29 cellular contexts compared by ENCODE assay signal in genomic region chr6:133978896-133979240, GRCh38. TPM values are rescaled to one million over a fixed set of nuclear protein-coding genes. Genes with fewer than 3 reads are reported as not detected.
DNase-seq lines count a peak whose midpoint lies in the region; ATAC-seq, FAIRE-seq and TF ChIP-seq lines count a peak whose summit lies in the region.
"Had no signal": no experiment of that assay in that cellular context is flagged by ENCODE, and none has a peak within 500 bp of the region (broad histone marks: within the 10 kb centered on the region; RNA-seq: fewer than 3 reads in every experiment).

No MANE protein-coding gene starts in this region.

- peaks cover 0 to 21% of the 10 kb centered on the region in 2 donors for H3K4me1 ChIP-seq in left lung

- peaks cover 0 to 14% of the 10 kb centered on the region in 2 donors for H3K36me3 ChIP-seq in left lung

- DNase-seq in GM19239 (ENCODE audit: insufficient read length, low spot score) (no peak), M059J (ENCODE audit: low read depth) (peak; percentile 34), amniotic epithelial cell (ENCODE audit: low read depth) (peak; percentile 37), left lung (no peak), Right ventricle myocardium inferior (ENCODE audit: missing footprints) (no peak), COLO829 (ENCODE audit: low spot score) (no peak)
- DNase-seq: activated CD4-positive, alpha-beta T cell treated with anti-CD3 and anti-CD28 coated beads, Interleukin-2, amount 10 ng/mL, durations not matched to agents 24 days and 14 days; activated gamma-delta T cell; activated naive CD8-positive, alpha-beta T cell treated with anti-CD3 and anti-CD28 coated beads, Interleukin-2, amount 10 ng/mL, durations not matched to agents 7 days and 5 days; activated T-cell treated with anti-CD3 and anti-CD28 coated beads, Interleukin-2, amount 50 U/mL, for 24 hours; COR-L47; effector memory CD8-positive, alpha-beta T cell; foreskin melanocyte; GDM1; KBM-7; kidney glomerular epithelial cell; naive thymus-derived CD8-positive, alpha-beta T cell; NCI-H1930; NCI-H510A treated with DMSO at 0.1 percent for 48 hours; occipital lobe; psoas muscle; SHP77; stimulated activated CD4-positive, alpha-beta T cell treated with anti-CD3 and anti-CD28 coated beads, Interleukin-4, amount 100 ng/mL, for 4 hours had no signal

- intact Hi-C loops in left lung (cut with DNase I) (no loop called here), Right ventricle myocardium inferior (cut with DNase I) (no loop called here)

- FAIRE-seq in GM19239 (lab: Jason Lieb, UNC) = peak; percentile 68
- FAIRE-seq: astrocyte, H1 had no signal

- TF ChIP-seq CTCF in left lung (IDR thresholded peaks at IDR 0.05) = no peak

- no peaks in the 10 kb centered on the region for H3K9me3 ChIP-seq in left lung
- H3K9me3 ChIP-seq: esophagus muscularis mucosa, MG63, psoas muscle had no signal

- peak; percentile 42 for ATAC-seq in left lung
- no peak for ATAC-seq in GM21526 (IDR thresholded peaks at IDR 0.05; ENCODE audit: low FRiP score, unreplicated experiment)
- no peak for ATAC-seq in Right ventricle myocardium inferior
- ATAC-seq in GM18520 (IDR thresholded peaks at IDR 0.05; ENCODE audit: unreplicated experiment) = no peak
- ATAC-seq: effector memory CD8-positive, alpha-beta T cell; naive thymus-derived CD8-positive, alpha-beta T cell had no signal

- H3K27ac ChIP-seq in left lung = no peak overlapping the region
- H3K27ac ChIP-seq: psoas muscle had no signal

- H3K27me3 ChIP-seq in left lung = no peaks in the 10 kb centered on the region
- H3K27me3 ChIP-seq: esophagus muscularis mucosa, MG63 had no signal

- H3K4me3 ChIP-seq in left lung = no peak overlapping the region
- H3K4me3 ChIP-seq: esophagus muscularis mucosa, MG63, psoas muscle had no signal

RNA-seq across cellular contexts. Expression of gene TBPL1, which starts 25.8 kb away (rescaled TPM):
- 45.2 and 56.6 TPM in 2 replicates for total RNA-seq in M059J (2014; rRNA removed; shearing (Covaris generic))
- 10 to 100 TPM; 20.4 to 22.6 TPM for total RNA-seq in left lung
- total RNA-seq in Right ventricle myocardium inferior = 14.5 TPM

Comparison
In these comparisons a context has a peak if more than half of its experiments do, and no peak if none do; other contexts are left out.
1. DNase-seq: peak in M059J (single experiment) and amniotic epithelial cell (single experiment); none in GM19239 (single experiment), left lung (0 of 2), Right ventricle myocardium inferior (single experiment) and COLO829 (single experiment).